ENCODE assay signal across 9 cellular contexts in genomic region chr11:128468106-128468505, GRCh38.
DNase-seq lines count a peak whose midpoint lies in the region; ATAC-seq, FAIRE-seq and TF ChIP-seq lines count a peak whose summit lies in the region.
"Had no signal": no experiment of that assay in that cellular context is flagged by ENCODE, and none has a peak within 500 bp of the region (broad histone marks: within the 10 kb centered on the region; RNA-seq: fewer than 3 reads in every experiment).

No MANE protein-coding gene starts in this region.

- ATAC-seq in activated CD8-positive, alpha-beta memory T cell treated with anti-CD3 and anti-CD28 coated beads, Interleukin-2, amount 10 ng/mL, durations not matched to agents 7 days and 5 days, result no peak
- no peak for ATAC-seq in thoracic aorta (ENCODE audit: insufficient number of reproducible peaks, low FRiP score, low read depth)

- intact Hi-C loops in head of caudate nucleus (cut with DNase I), result no loop called here

- no peaks in the 10 kb centered on the region for H3K27me3 ChIP-seq in keratinocyte (ENCODE audit: control insufficient read depth, extremely low read depth, insufficient read depth, low read length)
- no peaks in the 10 kb centered on the region for H3K27me3 ChIP-seq in thoracic aorta (replicated peaks; ENCODE audit: insufficient read depth)

- H3K27me3 Mint-ChIP-seq in activated CD8-positive, alpha-beta memory T cell treated with anti-CD3 and anti-CD28 coated beads, Interleukin-2, amount 10 ng/mL, durations not matched to agents 7 days and 5 days, result no peaks in the 10 kb centered on the region
- H3K27me3 Mint-ChIP-seq in activated CD4-positive, alpha-beta memory T cell treated with anti-CD3 and anti-CD28 coated beads, Interleukin-2, amount 10 ng/mL, durations not matched to agents 7 days and 5 days, result no peaks in the 10 kb centered on the region

- H3K4me3 ChIP-seq in keratinocyte (ENCODE audit: control insufficient read depth in 2 of 3, extremely low read depth in 1 of 3, insufficient read depth in 2 of 3, low read depth in 1 of 3, low read length in 3 of 3) (no peak overlapping the region), thoracic aorta (peak overlapping the region; percentile 1)

- H3K27ac Mint-ChIP-seq in activated CD8-positive, alpha-beta memory T cell treated with anti-CD3 and anti-CD28 coated beads, Interleukin-2, amount 10 ng/mL, durations not matched to agents 7 days and 5 days, result peak overlapping the region; percentile 82
- peak overlapping the region; percentile 80 for H3K27ac Mint-ChIP-seq in activated CD4-positive, alpha-beta memory T cell treated with anti-CD3 and anti-CD28 coated beads, Interleukin-2, amount 10 ng/mL, durations not matched to agents 7 days and 5 days

- H3K9me3 ChIP-seq in keratinocyte (ENCODE audit: control insufficient read depth, low read depth, low read length) (no peaks in the 10 kb centered on the region), thoracic aorta (no peaks in the 10 kb centered on the region)

- CTCF ChIA-PET in activated CD8-positive, alpha-beta memory T cell treated with anti-CD3 and anti-CD28 coated beads, Interleukin-2, amount 10 ng/mL, durations not matched to agents 7 days and 5 days (lab: Charles Lee), result interaction anchor here (1.0 to 3.2 kb wide), 5 partner anchors 15 to 296 kb away, joined by 4 to 25 read pairs (median 4); no protein-coding TSS in a partner anchor
- CTCF ChIA-PET in activated CD4-positive, alpha-beta memory T cell treated with anti-CD3 and anti-CD28 coated beads, Interleukin-2, amount 10 ng/mL, durations not matched to agents 7 days and 5 days (lab: Charles Lee), result interaction anchor here (0.6 to 2.9 kb wide), 11 partner anchors 9 to 296 kb away, joined by 3 to 8 read pairs (median 4); no protein-coding TSS in a partner anchor

- peaks cover 4% of the 10 kb centered on the region for H4K20me1 ChIP-seq in keratinocyte (ENCODE audit: control insufficient read depth, extremely low read depth, insufficient read depth, low read length)

- peaks cover 12% of the 10 kb centered on the region for H3K4me1 ChIP-seq in keratinocyte (ENCODE audit: control insufficient read depth, extremely low read depth, insufficient read depth, low read length)
- H3K4me1 ChIP-seq in thoracic aorta (ENCODE audit: control insufficient read depth in 1 of 2, low read depth in 2 of 2), result peaks cover 41 to 62% of the 10 kb centered on the region in 2 donors

- TF ChIP-seq CTCF in keratinocyte (optimal IDR thresholded peaks at IDR 0.05 in 1 of 3, IDR thresholded peaks at IDR 0.05 in 1 of 3, conservative IDR thresholded peaks at IDR 0.05 in 1 of 3; ENCODE audit: extremely low read depth in 1 of 3, insufficient read depth in 2 of 3, low read length in 3 of 3), result no peak
- TF ChIP-seq CTCF in thoracic aorta (IDR thresholded peaks at IDR 0.05), result no peak

- peak; percentile 17 for FAIRE-seq in keratinocyte (lab: Jason Lieb, UNC)

- H2AFZ ChIP-seq in keratinocyte (ENCODE audit: control insufficient read depth, low read length), result no peak overlapping the region

- no peak for DNase-seq in activated CD8-positive, alpha-beta memory T cell treated with anti-CD3 and anti-CD28 coated beads, Interleukin-2, amount 10 ng/mL, durations not matched to agents 7 days and 5 days
- no peak for DNase-seq in activated CD8-positive, alpha-beta memory T cell treated with anti-CD3 and anti-CD28 coated beads, Interleukin-2, amount 50 U/mL, for 48 hours
- no peak for DNase-seq in activated CD4-positive, alpha-beta memory T cell treated with anti-CD3 and anti-CD28 coated beads, Interleukin-2, amount 10 ng/mL, durations not matched to agents 7 days and 5 days
- DNase-seq in keratinocyte (ENCODE audit: low read depth, low spot score) (no peak), thoracic aorta (ENCODE audit: low spot score) (no peak), AG08395 (ENCODE audit: low spot score) (no peak), head of caudate nucleus (no peak), NCI-H526 (lab: John Stamatoyannopoulos, UW) (no peak)
- DNase-seq: NCI-H2227 treated with DMSO at 0.1 percent for 48 hours had no signal

- peak overlapping the region; percentile 4 for H3K4me3 Mint-ChIP-seq in activated CD8-positive, alpha-beta memory T cell treated with anti-CD3 and anti-CD28 coated beads, Interleukin-2, amount 10 ng/mL, durations not matched to agents 7 days and 5 days
- H3K4me3 Mint-ChIP-seq in activated CD4-positive, alpha-beta memory T cell treated with anti-CD3 and anti-CD28 coated beads, Interleukin-2, amount 10 ng/mL, durations not matched to agents 7 days and 5 days, result peak overlapping the region; percentile 66

- H3K27ac ChIP-seq in keratinocyte (ENCODE audit: control insufficient read depth, insufficient read depth, low read length), result peak overlapping the region; percentile 62
- peak overlapping the region; percentile 75 to 80 for H3K27ac ChIP-seq in thoracic aorta

- dilution Hi-C loops in keratinocyte (cut with MboI; ENCODE audit: extremely low pct_ligation_motif_present, low sequenced_read_pairs), result no loop called here

- POLR2A ChIA-PET in activated CD4-positive, alpha-beta memory T cell treated with anti-CD3 and anti-CD28 coated beads, Interleukin-2, amount 10 ng/mL, durations not matched to agents 7 days and 5 days (lab: Charles Lee), result interaction anchor here (1.0 to 21.4 kb wide), 17 partner anchors 7 to 230 kb away, joined by 3 to 884 read pairs (median 8); no protein-coding TSS in a partner anchor

- H3K36me3 Mint-ChIP-seq in activated CD8-positive, alpha-beta memory T cell treated with anti-CD3 and anti-CD28 coated beads, Interleukin-2, amount 10 ng/mL, durations not matched to agents 7 days and 5 days, result peaks cover 92% of the 10 kb centered on the region
- H3K36me3 Mint-ChIP-seq in activated CD4-positive, alpha-beta memory T cell treated with anti-CD3 and anti-CD28 coated beads, Interleukin-2, amount 10 ng/mL, durations not matched to agents 7 days and 5 days (ENCODE audit: low read depth), result peaks cover 98% of the 10 kb centered on the region

- H3K9me1 ChIP-seq in keratinocyte (ENCODE audit: control insufficient read depth, extremely low read depth, insufficient read depth, low read length), result no peaks in the 10 kb centered on the region

- peaks cover 95% of the 10 kb centered on the region for H3K4me1 Mint-ChIP-seq in activated CD8-positive, alpha-beta memory T cell treated with anti-CD3 and anti-CD28 coated beads, Interleukin-2, amount 10 ng/mL, durations not matched to agents 7 days and 5 days
- peaks cover 99% of the 10 kb centered on the region for H3K4me1 Mint-ChIP-seq in activated CD4-positive, alpha-beta memory T cell treated with anti-CD3 and anti-CD28 coated beads, Interleukin-2, amount 10 ng/mL, durations not matched to agents 7 days and 5 days

- H3K4me2 ChIP-seq in keratinocyte (ENCODE audit: control insufficient read depth, extremely low read depth, insufficient read depth, low read depth, low read length), result no peak overlapping the region

- H3K79me2 ChIP-seq in keratinocyte (ENCODE audit: control insufficient read depth, insufficient read depth, low read length), result peaks cover 72% of the 10 kb centered on the region

- peak overlapping the region; percentile 12 for H3K9ac ChIP-seq in keratinocyte (ENCODE audit: control insufficient read depth, extremely low read depth, insufficient read depth, low read length)

- H3K36me3 ChIP-seq in keratinocyte (ENCODE audit: control insufficient read depth in 2 of 2, extremely low read depth in 1 of 2, insufficient read depth in 2 of 2, low read length in 2 of 2), result peaks cover 19 to 61% of the 10 kb centered on the region in 2 experiments
- H3K36me3 ChIP-seq in thoracic aorta, result no peaks in the 10 kb centered on the region

- H3K9me3 Mint-ChIP-seq in activated CD8-positive, alpha-beta memory T cell treated with anti-CD3 and anti-CD28 coated beads, Interleukin-2, amount 10 ng/mL, durations not matched to agents 7 days and 5 days (ENCODE audit: low read depth), result no peaks in the 10 kb centered on the region
- H3K9me3 Mint-ChIP-seq in activated CD4-positive, alpha-beta memory T cell treated with anti-CD3 and anti-CD28 coated beads, Interleukin-2, amount 10 ng/mL, durations not matched to agents 7 days and 5 days, result no peaks in the 10 kb centered on the region
